17 cellular contexts compared by ENCODE assay signal in the genomic region with DNA sequence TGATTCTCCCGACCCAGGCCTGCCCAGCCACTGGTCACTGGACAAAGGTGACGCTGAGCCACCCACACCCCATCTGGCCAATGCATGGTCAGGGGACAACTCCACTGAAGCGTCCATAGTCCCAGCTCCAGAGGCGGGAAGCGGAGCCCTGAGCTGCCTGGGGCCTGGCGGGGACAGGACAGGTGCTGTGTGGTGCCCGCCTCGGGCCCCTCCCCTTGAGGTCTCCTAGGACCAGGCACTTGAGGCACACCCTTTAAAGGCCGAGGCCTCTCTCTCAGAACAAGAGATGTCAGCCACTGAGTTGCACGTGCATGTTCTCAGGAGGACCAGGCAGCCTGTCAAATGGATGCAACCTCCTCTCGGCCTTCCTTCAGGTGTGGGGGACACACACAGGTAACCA.
"Had no signal": no experiment of that assay in that cellular context is flagged by ENCODE, and none has a peak within 500 bp of the region (broad histone marks: within the 10 kb centered on the region; RNA-seq: fewer than 3 reads in every experiment).

No MANE protein-coding gene starts in this region.

- H3K9me3 ChIP-seq: adrenal gland, prostate gland, right atrium auricular region had no signal

- H3K4me1 ChIP-seq: adrenal gland, foreskin keratinocyte, prostate gland, right atrium auricular region had no signal

- H3K36me3 ChIP-seq: adrenal gland, prostate gland, right atrium auricular region had no signal

- H3K4me3 ChIP-seq: adrenal gland, prostate gland, right atrium auricular region had no signal

- DNase-seq: activated B cell treated with CpG ODN at 0.5 μM for 24 hours; activated CD4-positive, alpha-beta T cell treated with anti-CD3 and anti-CD28 coated beads, Interleukin-2, amount 10 ng/mL, durations not matched to agents 24 days and 14 days; activated CD8-positive, alpha-beta T cell treated with anti-CD3 and anti-CD28 coated beads for 36 hours; activated gamma-delta T cell treated with Interleukin-2 at 50 U/mL for 16 hours; activated T-cell treated with anti-CD3 and anti-CD28 coated beads, Interleukin-2, amount 50 U/mL, for 48 hours; foreskin keratinocyte; glutamatergic neuron; hippocampal formation; mammary epithelial cell; nephron progenitor cell; occipital lobe; stimulated activated CD4-positive, alpha-beta T cell treated with anti-CD3 and anti-CD28 coated beads, Interleukin-15, amount 100 ng/mL, for 24 hours; stimulated activated CD4-positive, alpha-beta T cell treated with anti-CD3 and anti-CD28 coated beads, Interleukin-2, amount 100 ng/mL, for 48 hours; stimulated activated naive CD8-positive, alpha-beta T cell treated with anti-CD3 and anti-CD28 coated beads, Interleukin-15, amount 100 ng/mL, for 72 hours had no signal

- H3K27me3 ChIP-seq: adrenal gland, foreskin keratinocyte, right atrium auricular region had no signal

- H3K27ac ChIP-seq: adrenal gland, foreskin keratinocyte, prostate gland, right atrium auricular region had no signal
